22 cellular contexts compared by ENCODE assay signal in the genomic region with DNA sequence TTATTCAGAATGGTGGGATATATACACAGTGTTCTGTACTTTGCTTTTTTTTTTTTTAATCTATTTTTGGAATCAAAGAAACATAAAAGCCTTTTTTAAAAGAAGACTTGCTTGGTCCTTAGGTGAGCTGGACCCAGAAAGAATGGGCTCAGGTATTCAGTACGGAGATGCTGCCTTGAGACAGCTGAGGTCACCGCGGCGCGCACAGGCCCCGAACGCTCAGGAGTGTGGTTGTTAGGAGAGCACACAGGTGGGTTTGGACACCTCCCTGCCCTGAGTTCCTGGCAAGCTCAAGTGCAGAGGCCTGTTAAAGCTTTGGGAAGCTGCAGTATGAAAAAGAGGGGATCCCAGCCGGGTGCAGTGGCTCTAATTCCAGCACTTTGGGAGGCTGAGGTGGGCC.
"Had no signal": no experiment of that assay in that cellular context is flagged by ENCODE, and none has a peak within 500 bp of the region (broad histone marks: within the 10 kb centered on the region; RNA-seq: fewer than 3 reads in every experiment).

No MANE protein-coding gene starts in this region.

- H3K4me3 Mint-ChIP-seq: immature natural killer cell; memory B cell; mesothelial cell of epicardium; naive B cell; naive thymus-derived CD4-positive, alpha-beta T cell had no signal

- DNase-seq: hippocampal formation; hypothalamus; immature natural killer cell; islet precursor cell; kidney; kidney glomerular epithelial cell; left cardiac atrium; left colon; left lung; left ventricle myocardium inferior; left ventricle myocardium superior; lower lobe of right lung; mammary epithelial cell; mesenchymal stem cell; mesendoderm; midbrain; mucosa of descending colon; naive B cell; naive thymus-derived CD4-positive, alpha-beta T cell had no signal

- H3K4me1 Mint-ChIP-seq: memory B cell, mesothelial cell of epicardium, naive B cell had no signal

- H3K9me3 Mint-ChIP-seq: immature natural killer cell; memory B cell; mesothelial cell of epicardium; naive B cell; naive thymus-derived CD4-positive, alpha-beta T cell had no signal

- H3K27ac Mint-ChIP-seq: memory B cell; mesothelial cell of epicardium; naive thymus-derived CD4-positive, alpha-beta T cell had no signal

- ATAC-seq: left cardiac atrium; left colon; left lobe of liver; left lung; left ventricle myocardium superior; lower lobe of right lung; mucosa of descending colon; naive thymus-derived CD4-positive, alpha-beta T cell had no signal

- H3K27me3 Mint-ChIP-seq: memory B cell; naive B cell; naive thymus-derived CD4-positive, alpha-beta T cell had no signal
